In the genomic region with DNA sequence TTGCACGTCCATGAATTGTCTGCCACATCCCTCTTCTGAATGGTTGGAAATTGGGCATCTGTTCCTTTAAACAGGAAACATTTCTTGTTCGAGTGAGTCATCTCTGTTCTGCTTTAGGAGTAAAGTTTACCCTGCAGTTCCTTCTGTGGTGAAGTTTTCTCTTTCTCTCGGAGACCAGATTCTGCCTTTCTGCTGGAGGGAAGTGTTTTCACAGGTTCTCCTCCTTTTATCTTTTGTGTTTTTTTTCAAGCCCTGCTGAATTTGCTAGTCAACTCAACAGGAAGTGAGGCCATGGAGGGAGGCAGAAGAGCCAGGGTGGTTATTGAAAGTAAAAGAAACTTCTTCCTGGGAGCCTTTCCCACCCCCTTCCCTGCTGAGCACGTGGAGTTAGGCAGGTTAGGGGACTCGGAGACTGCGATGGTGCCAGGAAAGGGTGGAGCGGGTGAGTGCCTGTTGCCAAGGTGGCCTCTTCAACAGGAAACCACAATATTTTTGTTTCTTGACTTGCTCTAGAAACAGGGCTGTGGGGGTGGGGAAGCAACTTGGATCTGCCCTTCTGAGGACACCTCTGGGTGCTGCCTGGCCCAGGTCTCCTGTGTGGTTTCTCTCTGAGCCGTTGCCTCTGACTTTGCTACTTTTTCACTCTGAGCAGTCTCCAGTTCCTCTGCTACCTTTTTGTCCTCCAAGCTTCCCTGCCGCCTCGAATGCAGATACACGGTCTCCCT, we compare ENCODE assay signal across 8 cellular contexts. TPM values are rescaled to one million over a fixed set of nuclear protein-coding genes. Genes with fewer than 3 reads are reported as not detected.
DNase-seq lines count a peak whose midpoint lies in the region; ATAC-seq lines count a peak whose summit lies in the region.

No MANE protein-coding gene starts in this region.

- peak overlapping the region; percentile 87 for H3K56ac ChIP-seq in mesendoderm (ENCODE audit: low read length)

- H2BK120ac ChIP-seq in mesendoderm (ENCODE audit: low read depth, low read length), result peak overlapping the region; percentile 93

- H4K5ac ChIP-seq in mesendoderm (ENCODE audit: low read length), result peak overlapping the region; percentile 50

- H3K9ac ChIP-seq in mesendoderm (ENCODE audit: low read length), result peak overlapping the region; percentile 48

- H3K23ac ChIP-seq in mesendoderm (ENCODE audit: low read length), result no peak overlapping the region

- H3K4ac ChIP-seq in mesendoderm (ENCODE audit: low read depth, low read length), result peak overlapping the region; percentile 94

- H3K4me1 ChIP-seq in ectodermal cell (ENCODE audit: control insufficient read depth, insufficient read depth, low read length) (peaks cover 10% of the 10 kb centered on the region), mesendoderm (ENCODE audit: control insufficient read depth, low read depth, low read length) (peaks cover 13% of the 10 kb centered on the region)

- H3K27ac ChIP-seq in ectodermal cell (ENCODE audit: insufficient read depth, low read depth, low read length, poor library complexity, severe bottlenecking) (peak overlapping the region; percentile 55), mesendoderm (ENCODE audit: low read depth, low read length) (peak overlapping the region; percentile 80)

- H3K27me3 ChIP-seq in ectodermal cell (ENCODE audit: control insufficient read depth, insufficient read depth, low read length, poor library complexity, severe bottlenecking) (no peaks in the 10 kb centered on the region), mesendoderm (ENCODE audit: insufficient read depth, low read length, poor library complexity) (no peaks in the 10 kb centered on the region)

- H4K8ac ChIP-seq in mesendoderm (ENCODE audit: low read depth, low read length), result peak overlapping the region; percentile 67

- H3K9me3 ChIP-seq in ectodermal cell (ENCODE audit: control insufficient read depth, low read length), result no peaks in the 10 kb centered on the region

- H2BK15ac ChIP-seq in mesendoderm (replicated peaks; ENCODE audit: low read depth), result peak overlapping the region; percentile 57

- no peak overlapping the region for H2AK5ac ChIP-seq in mesendoderm (ENCODE audit: low read length)

- H3K79me1 ChIP-seq in mesendoderm (ENCODE audit: low read length), result no peaks in the 10 kb centered on the region

- ATAC-seq in GM18498 (IDR thresholded peaks at IDR 0.05; ENCODE audit: unreplicated experiment) (peak; percentile 75), HG02884 (IDR thresholded peaks at IDR 0.05; ENCODE audit: unreplicated experiment) (peak; percentile 49)

- H3K79me2 ChIP-seq in mesendoderm (ENCODE audit: control insufficient read depth, insufficient read depth, low read length), result no peaks in the 10 kb centered on the region

- H2BK5ac ChIP-seq in mesendoderm (ENCODE audit: low read length), result peak overlapping the region; percentile 77

- 31 to 33% methylated on average over 11 of the region's 11 CpGs for WGBS in ectodermal cell, 2 experiments
- WGBS in mesendoderm (ENCODE audit: extremely low coverage, insufficient coverage, low lambda C conversion rate), result no CpG with 5 or more reads among the region's 11 CpGs

- H3K18ac ChIP-seq in mesendoderm (ENCODE audit: low read length), result peak overlapping the region; percentile 97

- no peak overlapping the region for H3K4me3 ChIP-seq in ectodermal cell (ENCODE audit: insufficient read depth, low read depth, low read length)
- no peak overlapping the region for H3K4me3 ChIP-seq in mesendoderm (ENCODE audit: low read length)

- DNase-seq in NCI-H2196 treated with DMSO at 0.1 percent for 48 hours (lab: John Stamatoyannopoulos, UW; ENCODE audit: unreplicated experiment) (peak; percentile 45), mesendoderm (peak; percentile 78), NCI-H82 treated with DMSO at 0.1 percent for 48 hours (lab: John Stamatoyannopoulos, UW; ENCODE audit: unreplicated experiment) (no peak)
- DNase-seq in activated CD4-positive, alpha-beta T cell treated with anti-CD3 and anti-CD28 coated beads, Interleukin-2, amount 50 U/mL, for 48 hours, result peak; percentile 88 to 94
- peak; percentile 73 to 84 for DNase-seq in stimulated activated CD8-positive, alpha-beta memory T cell treated with anti-CD3 and anti-CD28 coated beads, Interleukin-2, amount 100 ng/mL, for 1 hour (ENCODE audit: low read depth in 2 of 2)

- H3K36me3 ChIP-seq in ectodermal cell (ENCODE audit: control insufficient read depth, insufficient read depth, low read length), result no peaks in the 10 kb centered on the region
- H3K36me3 ChIP-seq in mesendoderm (ENCODE audit: control insufficient read depth, insufficient read depth, low read length), result no peaks in the 10 kb centered on the region

- H3K4me2 ChIP-seq in mesendoderm (ENCODE audit: low read length), result peak overlapping the region; percentile 11

RNA-seq across cellular contexts. Expression of a gene that starts 2.2 kb away (rescaled TPM):
- polyA plus RNA-seq in ectodermal cell (2013, experiment 1 of 4), result 0.72 TPM
- polyA plus RNA-seq in ectodermal cell (2013, experiment 2 of 4), result 1.2 TPM
- polyA plus RNA-seq in ectodermal cell (2013, experiment 3 of 4), result 0.69 TPM
- 0.49 TPM for polyA plus RNA-seq in ectodermal cell (2013, experiment 4 of 4)
- polyA plus RNA-seq in mesendoderm (2013, experiment 1 of 2), result 5.6 TPM
- 6.0 TPM for polyA plus RNA-seq in mesendoderm (2013, experiment 2 of 2)
